14 cellular contexts compared by ENCODE assay signal in the genomic region with DNA sequence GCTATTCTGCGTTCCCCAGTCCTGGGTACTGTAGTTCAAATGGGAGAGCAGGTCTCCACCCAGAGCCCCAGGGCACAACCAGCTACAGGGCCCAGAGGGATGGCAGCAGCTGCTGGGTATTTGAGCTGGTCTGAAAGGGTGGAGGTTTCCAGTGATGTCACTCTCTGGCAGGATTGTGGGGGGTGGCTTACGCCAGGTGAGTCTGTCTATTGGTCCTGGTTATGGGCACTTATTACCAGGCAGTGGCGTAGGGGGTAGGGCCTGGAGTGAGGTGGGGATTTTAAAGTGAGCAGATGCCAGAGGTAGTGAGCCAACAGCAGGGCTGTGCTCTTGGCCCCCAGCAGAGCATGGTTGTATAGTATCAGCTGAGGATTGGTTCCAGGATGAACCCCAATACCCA. TPM values are rescaled to one million over a fixed set of nuclear protein-coding genes. Genes with fewer than 3 reads are reported as not detected.
DNase-seq lines count a peak whose midpoint lies in the region; ATAC-seq, FAIRE-seq and TF ChIP-seq lines count a peak whose summit lies in the region.
"Had no signal": no experiment of that assay in that cellular context is flagged by ENCODE, and none has a peak within 500 bp of the region (broad histone marks: within the 10 kb centered on the region; RNA-seq: fewer than 3 reads in every experiment).

No MANE protein-coding gene starts in this region.

- intact Hi-C loops in HepG2 (cut with micrococcal nuclease; ENCODE audit: unreplicated experiment): no loop called here
- intact Hi-C loops in right lobe of liver (cut with DNase I): no loop called here

- POLR2A ChIA-PET in HepG2 (lab: Yijun Ruan, JAX): interaction anchor here (1.0 kb wide), 1 partner anchor 22 kb away, joined by 4 read pairs; no protein-coding TSS in a partner anchor
- POLR2A ChIA-PET in RWPE1 (lab: Yijun Ruan, JAX; ENCODE audit: low non-redundant PET): no interaction called here

- FAIRE-seq in HepG2 (lab: Jason Lieb, UNC): no peak
- FAIRE-seq: D721Med had no signal

- peak overlapping the region in 1 of 2 donors; percentile 25 for H3K4me3 Mint-ChIP-seq in effector memory CD8-positive, alpha-beta T cell
- no peak overlapping the region for H3K4me3 Mint-ChIP-seq in type B pancreatic cell

- H3K36me3 ChIP-seq in HepG2 (replicated peaks in 1 of 2; ENCODE audit: control insufficient read depth in 1 of 2, insufficient read depth in 2 of 2, low read length in 2 of 2) (peaks cover 39 to 88% of the 10 kb centered on the region in 2 experiments), right lobe of liver (peaks cover 19 to 79% (median 41%) of the 10 kb centered on the region in 4 donors), brain microvascular endothelial cell (replicated peaks) (peaks cover 91% of the 10 kb centered on the region), gastroesophageal sphincter (peaks cover 0 to 97% of the 10 kb centered on the region in 2 donors)

- WGBS in HepG2 (ENCODE audit: low lambda C conversion rate): 94% methylated on average over 3 of the region's 3 CpGs
- WGBS in right lobe of liver (ENCODE audit: insufficient coverage, low coverage, low lambda C conversion rate, missing lambda C conversion rate): 75% methylated on average over 1 of the region's 3 CpGs
- WGBS in gastroesophageal sphincter (ENCODE audit: low coverage in 1 of 2), 2 donors: 40 to 84% methylated on average over 1 to 2 of the region's 3 CpGs

- H3K27ac Mint-ChIP-seq in effector memory CD8-positive, alpha-beta T cell: peak overlapping the region; percentile 74 to 80
- peak overlapping the region; percentile 82 for H3K27ac Mint-ChIP-seq in type B pancreatic cell

- H3K9me3 Mint-ChIP-seq in effector memory CD8-positive, alpha-beta T cell: no peaks in the 10 kb centered on the region
- H3K9me3 Mint-ChIP-seq in type B pancreatic cell: no peaks in the 10 kb centered on the region

- no peaks in the 10 kb centered on the region for H3K27me3 ChIP-seq in HepG2 (ENCODE audit: control insufficient read depth in 1 of 2, insufficient read depth in 2 of 2, low read length in 2 of 2)
- H3K27me3 ChIP-seq in right lobe of liver: no peaks in the 10 kb centered on the region
- H3K27me3 ChIP-seq in brain microvascular endothelial cell (replicated peaks): no peaks in the 10 kb centered on the region
- no peaks in the 10 kb centered on the region for H3K27me3 ChIP-seq in gastroesophageal sphincter
- H3K27me3 ChIP-seq: right atrium auricular region had no signal

- no peak for TF ChIP-seq CTCF in HepG2 (CRISPR knock-in tag; IDR thresholded peaks at IDR 0.05)
- TF ChIP-seq CTCF in right lobe of liver (IDR thresholded peaks at IDR 0.05): no peak
- no peak for TF ChIP-seq CTCF in RWPE1 (conservative IDR thresholded peaks at IDR 0.05; ENCODE audit: low read depth)
- TF ChIP-seq CTCF in type B pancreatic cell (conservative IDR thresholded peaks at IDR 0.05): no peak
- no peak for TF ChIP-seq CTCF in brain microvascular endothelial cell (IDR thresholded peaks at IDR 0.05; ENCODE audit: low read depth, low read length, missing control alignments)
- no peak for TF ChIP-seq CTCF in gastroesophageal sphincter (IDR thresholded peaks at IDR 0.05)

- H3K27ac ChIP-seq in HepG2 (ENCODE audit: extremely low read length, insufficient read depth, low read length): no peak overlapping the region
- no peak overlapping the region for H3K27ac ChIP-seq in right lobe of liver
- H3K27ac ChIP-seq in RWPE1: peak overlapping the region; percentile 64
- H3K27ac ChIP-seq in brain microvascular endothelial cell: no peak overlapping the region
- no peak overlapping the region for H3K27ac ChIP-seq in gastroesophageal sphincter
- H3K27ac ChIP-seq: right atrium auricular region had no signal

- no peak for ATAC-seq in HepG2
- ATAC-seq in right lobe of liver: no peak
- no peak for ATAC-seq in effector memory CD8-positive, alpha-beta T cell (replicated peaks)
- no peak for ATAC-seq in gastroesophageal sphincter

- no peak overlapping the region; a peak in 1 of 6 replicates for H3K4me3 ChIP-seq in HepG2 (replicated peaks in 1 of 3; ENCODE audit: insufficient read depth in 1 of 3, low read depth in 2 of 3, low read length in 3 of 3)
- no peak overlapping the region for H3K4me3 ChIP-seq in right lobe of liver
- H3K4me3 ChIP-seq in brain microvascular endothelial cell (ENCODE audit: low read depth, low read length): no peak overlapping the region
- no peak overlapping the region for H3K4me3 ChIP-seq in gastroesophageal sphincter
- H3K4me3 ChIP-seq: right atrium auricular region had no signal

- H3K27me3 Mint-ChIP-seq in effector memory CD8-positive, alpha-beta T cell: no peaks in the 10 kb centered on the region
- no peaks in the 10 kb centered on the region for H3K27me3 Mint-ChIP-seq in type B pancreatic cell

- DNase-seq in HepG2 (ENCODE audit: low spot score) (no peak), right lobe of liver (no peak), RWPE1 (ENCODE audit: low spot score) (no peak), type B pancreatic cell (ENCODE audit: extremely low spot score, unreplicated experiment) (no peak), retina (no peak), brain microvascular endothelial cell (no peak)
- DNase-seq in effector memory CD8-positive, alpha-beta T cell: no peak
- DNase-seq: aorta, NCI-H345, T-helper 9 cell had no signal

- H3K9me3 ChIP-seq in HepG2 (ENCODE audit: low read length) (no peaks in the 10 kb centered on the region), right lobe of liver (no peaks in the 10 kb centered on the region), gastroesophageal sphincter (no peaks in the 10 kb centered on the region)
- H3K9me3 ChIP-seq: right atrium auricular region had no signal

- no peak for TF ChIP-seq EP300 in HepG2 (IDR thresholded peaks at IDR 0.05; ENCODE audit: low read depth in 2 of 2, low read length in 2 of 2)
- TF ChIP-seq EP300 in HepG2 (CRISPR knock-in tag; IDR thresholded peaks at IDR 0.05; ENCODE audit: borderline replicate concordance): no peak
- TF ChIP-seq EP300 in gastroesophageal sphincter (IDR thresholded peaks at IDR 0.05): no peak

- CTCF ChIA-PET in HepG2 (lab: Yijun Ruan, JAX; ENCODE audit: low intra/inter-chr PET ratio, low total read pairs): no interaction called here
- CTCF ChIA-PET in RWPE1 (lab: Yijun Ruan, JAX): interaction anchor here (0.6 to 0.7 kb wide), 2 partner anchors 9 to 1057 kb away, joined by 4 read pairs; no protein-coding TSS in a partner anchor

- H3K9ac ChIP-seq in HepG2 (ENCODE audit: insufficient read depth, low read depth, low read length): no peak overlapping the region

- H4K20me1 ChIP-seq in HepG2 (ENCODE audit: insufficient read depth, low read length): peaks cover 92% of the 10 kb centered on the region

- peaks cover 53 to 56% of the 10 kb centered on the region in 2 donors for H3K4me1 Mint-ChIP-seq in effector memory CD8-positive, alpha-beta T cell (ENCODE audit: low read depth in 2 of 2)
- peaks cover 29% of the 10 kb centered on the region for H3K4me1 Mint-ChIP-seq in type B pancreatic cell (ENCODE audit: unreplicated experiment)

- H3K4me1 ChIP-seq in HepG2 (ENCODE audit: insufficient read depth, low read length) (peaks cover 87% of the 10 kb centered on the region), right lobe of liver (peaks cover 0 to 5% (median 2%) of the 10 kb centered on the region in 4 donors), gastroesophageal sphincter (peaks cover 1 to 74% (median 13%) of the 10 kb centered on the region in 3 donors)

- peaks cover 57% of the 10 kb centered on the region for H3K79me2 ChIP-seq in HepG2 (ENCODE audit: insufficient read depth, low read length)

- no TSS peak for BruUV-seq in HepG2 (replicated peaks; lab: Mats Ljungman, UMichigan)

- TF ChIP-seq RAD21 in HepG2 (CRISPR knock-in tag; IDR thresholded peaks at IDR 0.05): no peak

- in situ Hi-C loops in HepG2 (cut with HindIII; ENCODE audit: extremely low pct_ligation_motif_present, low pct_unique_long_range_greater_than_20kb): no loop called here
- in situ Hi-C loops in brain microvascular endothelial cell (cut with HindIII; ENCODE audit: low pct_ligation_motif_present, low sequenced_read_pairs): no loop called here

- peak in 1 of 2 experiments; percentile 33; a peak in 1 of 4 replicates for TF ChIP-seq POLR2A in HepG2 (IDR thresholded peaks at IDR 0.05; ENCODE audit: insufficient read depth in 1 of 2, low read depth in 2 of 2, low read length in 2 of 2)
- TF ChIP-seq POLR2A in right lobe of liver (IDR thresholded peaks at IDR 0.05): no peak
- TF ChIP-seq POLR2A in gastroesophageal sphincter (IDR thresholded peaks at IDR 0.05): no peak

- H2AFZ ChIP-seq in HepG2 (ENCODE audit: low read length): no peak overlapping the region

- peaks cover 85% of the 10 kb centered on the region for H3K36me3 Mint-ChIP-seq in effector memory CD8-positive, alpha-beta T cell (ENCODE audit: insufficient read depth)
- H3K36me3 Mint-ChIP-seq in type B pancreatic cell: peaks cover 42% of the 10 kb centered on the region

- H3K4me2 ChIP-seq in HepG2 (ENCODE audit: low read depth, low read length): no peak overlapping the region

RNA-seq across cellular contexts. Expression of a gene that starts 6.2 kb away (rescaled TPM):
- total RNA-seq in HepG2 (2016; rRNA removed; fragmentation: Illumina TruSeq; extraction: Trizol) (4,758 and 5,028 TPM in 2 replicates), right lobe of liver (100 to 1,000 TPM; 347 to 556 (median 499) TPM), type B pancreatic cell (ENCODE audit: low replicate concordance) (3,159 and 4,081 TPM in 2 replicates), gastroesophageal sphincter (1,000 to 10,000 TPM in 2 of 4 donors, 100 to 1,000 TPM in 2; 673 to 1,241 (median 970) TPM)
- 8,990 and 9,707 TPM in 2 replicates for total RNA-seq in HepG2 (2016; cell fraction: cytosol; rRNA removed; fragmentation: Illumina TruSeq; extraction: Trizol; ENCODE audit: low read depth)
- 4,892 and 5,330 TPM in 2 replicates for total RNA-seq in HepG2 (2016; cell fraction: insoluble cytoplasmic fraction; rRNA removed; fragmentation: Illumina TruSeq; extraction: Trizol)
- total RNA-seq in HepG2 (2016; cell fraction: membrane; rRNA removed; fragmentation: Illumina TruSeq; extraction: Trizol): 12,897 and 13,497 TPM in 2 replicates
- total RNA-seq in HepG2 (2016; cell fraction: nucleus; rRNA removed; fragmentation: Illumina TruSeq; extraction: Trizol): 1,659 and 1,838 TPM in 2 replicates
- 1,633 and 1,983 TPM in 2 replicates for polyA plus RNA-seq in HepG2 (2011; rRNA removed)
- polyA plus RNA-seq in HepG2 (2011; cell fraction: cytosol; rRNA removed): 4,354 and 8,495 TPM in 2 replicates
- polyA plus RNA-seq in HepG2 (2011; cell fraction: nucleus; rRNA removed): 1,845 and 2,001 TPM in 2 replicates
- 3,093 and 4,312 TPM in 2 replicates for polyA plus RNA-seq in HepG2 (2012)
- 10,211 and 10,944 TPM in 2 replicates for polyA plus RNA-seq in HepG2 (2016; cell fraction: cytosol; fragmentation: Illumina TruSeq; extraction: Trizol; ENCODE audit: low read depth)
- 4,747 and 4,833 TPM in 2 replicates for polyA plus RNA-seq in HepG2 (2016; cell fraction: insoluble cytoplasmic fraction; fragmentation: Illumina TruSeq; extraction: Trizol; ENCODE audit: low read depth)
- polyA plus RNA-seq in HepG2 (2016; cell fraction: membrane; fragmentation: Illumina TruSeq; extraction: Trizol; ENCODE audit: low read depth): 11,477 and 11,931 TPM in 2 replicates
- polyA plus RNA-seq in HepG2 (2016; cell fraction: nucleus; fragmentation: Illumina TruSeq; extraction: Trizol; ENCODE audit: insufficient read depth, low read depth): 2,975 and 3,175 TPM in 2 replicates
- polyA minus RNA-seq in HepG2 (2011; rRNA and poly(A)+ RNA removed; ENCODE audit: low replicate concordance): 958 and 1,242 TPM in 2 replicates
- polyA minus RNA-seq in HepG2 (2011; cell fraction: cytosol; rRNA and poly(A)+ RNA removed): 1,380 TPM in 2 replicates
- polyA minus RNA-seq in HepG2 (2011; cell fraction: nucleus; rRNA and poly(A)+ RNA removed): 385 and 466 TPM in 2 replicates

RNA-seq across cellular contexts. Expression of a gene that starts 10.8 kb away (rescaled TPM):
- 0.27 and 0.33 TPM in 2 replicates for total RNA-seq in HepG2 (2016; rRNA removed; fragmentation: Illumina TruSeq; extraction: Trizol)
- 0.26 and 0.51 TPM in 2 replicates for total RNA-seq in HepG2 (2016; cell fraction: cytosol; rRNA removed; fragmentation: Illumina TruSeq; extraction: Trizol; ENCODE audit: low read depth)
- total RNA-seq in HepG2 (2016; cell fraction: insoluble cytoplasmic fraction; rRNA removed; fragmentation: Illumina TruSeq; extraction: Trizol): 0.24 and 0.37 TPM in 2 replicates
- total RNA-seq in HepG2 (2016; cell fraction: membrane; rRNA removed; fragmentation: Illumina TruSeq; extraction: Trizol): 0.62 TPM in 1 of 2 replicates, not detected in the other
- total RNA-seq in HepG2 (2016; cell fraction: nucleus; rRNA removed; fragmentation: Illumina TruSeq; extraction: Trizol): 0.40 TPM in 1 of 2 replicates, not detected in the other
- polyA plus RNA-seq in HepG2 (2011; rRNA removed): 0.24 and 0.30 TPM in 2 replicates
- polyA plus RNA-seq in HepG2 (2011; cell fraction: cytosol; rRNA removed): 0.44 and 0.52 TPM in 2 replicates
- polyA plus RNA-seq in HepG2 (2011; cell fraction: nucleus; rRNA removed): 0.31 and 0.51 TPM in 2 replicates
- 0.25 TPM in 1 of 2 replicates, not detected in the other for polyA plus RNA-seq in HepG2 (2012)
- polyA plus RNA-seq in HepG2 (2016; cell fraction: cytosol; fragmentation: Illumina TruSeq; extraction: Trizol; ENCODE audit: low read depth): 0.21 and 0.44 TPM in 2 replicates
- 0.49 and 0.52 TPM in 2 replicates for polyA plus RNA-seq in HepG2 (2016; cell fraction: insoluble cytoplasmic fraction; fragmentation: Illumina TruSeq; extraction: Trizol; ENCODE audit: low read depth)
- 0.69 and 1.1 TPM in 2 replicates for polyA plus RNA-seq in HepG2 (2016; cell fraction: membrane; fragmentation: Illumina TruSeq; extraction: Trizol; ENCODE audit: low read depth)
- 0.78 and 0.95 TPM in 2 replicates for polyA plus RNA-seq in HepG2 (2016; cell fraction: nucleus; fragmentation: Illumina TruSeq; extraction: Trizol; ENCODE audit: insufficient read depth, low read depth)
- 0.26 and 0.84 TPM in 2 replicates for polyA minus RNA-seq in HepG2 (2011; rRNA and poly(A)+ RNA removed; ENCODE audit: low replicate concordance)
- 0.49 TPM in 1 of 2 replicates, not detected in the other for polyA minus RNA-seq in HepG2 (2011; cell fraction: cytosol; rRNA and poly(A)+ RNA removed)
- polyA minus RNA-seq in HepG2 (2011; cell fraction: nucleus; rRNA and poly(A)+ RNA removed): not detected in 2 replicates
- total RNA-seq in right lobe of liver: under 1 TPM in 4 of 6 experiments, not detected in 2; 0.18 to 0.71 (median 0.39) TPM
- 0.48 and 0.52 TPM in 2 replicates for total RNA-seq in type B pancreatic cell (ENCODE audit: low replicate concordance)
- under 1 TPM in 2 of 4 donors, not detected in 2; 0.40 to 0.99 TPM for total RNA-seq in gastroesophageal sphincter

RNA-seq across cellular contexts. Expression of a gene that starts 16.7 kb away (rescaled TPM):
- total RNA-seq in HepG2 (2016; rRNA removed; fragmentation: Illumina TruSeq; extraction: Trizol): 26.2 and 34.7 TPM in 2 replicates
- total RNA-seq in HepG2 (2016; cell fraction: cytosol; rRNA removed; fragmentation: Illumina TruSeq; extraction: Trizol; ENCODE audit: low read depth): 6.5 and 9.6 TPM in 2 replicates
- 16.1 and 36.8 TPM in 2 replicates for total RNA-seq in HepG2 (2016; cell fraction: insoluble cytoplasmic fraction; rRNA removed; fragmentation: Illumina TruSeq; extraction: Trizol)
- 10.4 and 11.0 TPM in 2 replicates for total RNA-seq in HepG2 (2016; cell fraction: membrane; rRNA removed; fragmentation: Illumina TruSeq; extraction: Trizol)
- total RNA-seq in HepG2 (2016; cell fraction: nucleus; rRNA removed; fragmentation: Illumina TruSeq; extraction: Trizol): 28.3 and 29.2 TPM in 2 replicates
- 33.1 and 33.7 TPM in 2 replicates for polyA plus RNA-seq in HepG2 (2011; rRNA removed)
- 20.2 and 33.5 TPM in 2 replicates for polyA plus RNA-seq in HepG2 (2011; cell fraction: cytosol; rRNA removed)
- 215 and 292 TPM in 2 replicates for polyA plus RNA-seq in HepG2 (2011; cell fraction: nucleus; rRNA removed)
- polyA plus RNA-seq in HepG2 (2012): 33.2 and 34.0 TPM in 2 replicates
- polyA plus RNA-seq in HepG2 (2016; cell fraction: cytosol; fragmentation: Illumina TruSeq; extraction: Trizol; ENCODE audit: low read depth): 3.8 and 4.4 TPM in 2 replicates
- polyA plus RNA-seq in HepG2 (2016; cell fraction: insoluble cytoplasmic fraction; fragmentation: Illumina TruSeq; extraction: Trizol; ENCODE audit: low read depth): 20.7 and 29.5 TPM in 2 replicates
- 7.4 and 8.4 TPM in 2 replicates for polyA plus RNA-seq in HepG2 (2016; cell fraction: membrane; fragmentation: Illumina TruSeq; extraction: Trizol; ENCODE audit: low read depth)
- 90.2 and 102 TPM in 2 replicates for polyA plus RNA-seq in HepG2 (2016; cell fraction: nucleus; fragmentation: Illumina TruSeq; extraction: Trizol; ENCODE audit: insufficient read depth, low read depth)
- polyA minus RNA-seq in HepG2 (2011; rRNA and poly(A)+ RNA removed; ENCODE audit: low replicate concordance): 15.9 and 39.4 TPM in 2 replicates
- 16.3 and 26.4 TPM in 2 replicates for polyA minus RNA-seq in HepG2 (2011; cell fraction: cytosol; rRNA and poly(A)+ RNA removed)
- polyA minus RNA-seq in HepG2 (2011; cell fraction: nucleus; rRNA and poly(A)+ RNA removed): 29.6 and 31.9 TPM in 2 replicates
- 10 to 100 TPM; 25.3 to 39.7 (median 30.2) TPM for total RNA-seq in right lobe of liver
- total RNA-seq in type B pancreatic cell (ENCODE audit: low replicate concordance): 51.7 and 58.9 TPM in 2 replicates
- 10 to 100 TPM; 40.4 to 58.3 (median 51.4) TPM for total RNA-seq in gastroesophageal sphincter

RNA-seq across cellular contexts. Expression of a gene that starts 21.4 kb away (rescaled TPM):
- total RNA-seq in HepG2 (2016; rRNA removed; fragmentation: Illumina TruSeq; extraction: Trizol): not detected in 2 replicates
- total RNA-seq in HepG2 (2016; cell fraction: cytosol; rRNA removed; fragmentation: Illumina TruSeq; extraction: Trizol; ENCODE audit: low read depth): not detected in 2 replicates
- total RNA-seq in HepG2 (2016; cell fraction: insoluble cytoplasmic fraction; rRNA removed; fragmentation: Illumina TruSeq; extraction: Trizol): not detected in 2 replicates
- total RNA-seq in HepG2 (2016; cell fraction: membrane; rRNA removed; fragmentation: Illumina TruSeq; extraction: Trizol): not detected in 2 replicates
- total RNA-seq in HepG2 (2016; cell fraction: nucleus; rRNA removed; fragmentation: Illumina TruSeq; extraction: Trizol): not detected in 2 replicates
- polyA plus RNA-seq in HepG2 (2011; rRNA removed): not detected in 2 replicates
- polyA plus RNA-seq in HepG2 (2011; cell fraction: cytosol; rRNA removed): not detected in 2 replicates
- polyA plus RNA-seq in HepG2 (2011; cell fraction: nucleus; rRNA removed): not detected in 2 replicates
- not detected in 2 replicates for polyA plus RNA-seq in HepG2 (2012)
- not detected in 2 replicates for polyA plus RNA-seq in HepG2 (2016; cell fraction: cytosol; fragmentation: Illumina TruSeq; extraction: Trizol; ENCODE audit: low read depth)
- not detected in 2 replicates for polyA plus RNA-seq in HepG2 (2016; cell fraction: insoluble cytoplasmic fraction; fragmentation: Illumina TruSeq; extraction: Trizol; ENCODE audit: low read depth)
- not detected in 2 replicates for polyA plus RNA-seq in HepG2 (2016; cell fraction: membrane; fragmentation: Illumina TruSeq; extraction: Trizol; ENCODE audit: low read depth)
- polyA plus RNA-seq in HepG2 (2016; cell fraction: nucleus; fragmentation: Illumina TruSeq; extraction: Trizol; ENCODE audit: insufficient read depth, low read depth): not detected in 2 replicates
- polyA minus RNA-seq in HepG2 (2011; rRNA and poly(A)+ RNA removed; ENCODE audit: low replicate concordance): not detected in 2 replicates
- not detected in 2 replicates for polyA minus RNA-seq in HepG2 (2011; cell fraction: cytosol; rRNA and poly(A)+ RNA removed)
- polyA minus RNA-seq in HepG2 (2011; cell fraction: nucleus; rRNA and poly(A)+ RNA removed): not detected in 2 replicates
- not detected for total RNA-seq in right lobe of liver
- not detected in 2 replicates for total RNA-seq in type B pancreatic cell (ENCODE audit: low replicate concordance)
- not detected for total RNA-seq in gastroesophageal sphincter
- total RNA-seq: aorta, liver, right atrium auricular region had no signal
- polyA plus RNA-seq: aorta, liver had no signal

RNA-seq across cellular contexts. Expression of a gene that starts 21.8 kb away (rescaled TPM):
- not detected in 2 replicates for total RNA-seq in HepG2 (2016; rRNA removed; fragmentation: Illumina TruSeq; extraction: Trizol)
- not detected in 2 replicates for total RNA-seq in HepG2 (2016; cell fraction: cytosol; rRNA removed; fragmentation: Illumina TruSeq; extraction: Trizol; ENCODE audit: low read depth)
- not detected in 2 replicates for total RNA-seq in HepG2 (2016; cell fraction: insoluble cytoplasmic fraction; rRNA removed; fragmentation: Illumina TruSeq; extraction: Trizol)
- total RNA-seq in HepG2 (2016; cell fraction: membrane; rRNA removed; fragmentation: Illumina TruSeq; extraction: Trizol): not detected in 2 replicates
- not detected in 2 replicates for total RNA-seq in HepG2 (2016; cell fraction: nucleus; rRNA removed; fragmentation: Illumina TruSeq; extraction: Trizol)
- not detected in 2 replicates for polyA plus RNA-seq in HepG2 (2011; rRNA removed)
- not detected in 2 replicates for polyA plus RNA-seq in HepG2 (2011; cell fraction: cytosol; rRNA removed)
- not detected in 2 replicates for polyA plus RNA-seq in HepG2 (2011; cell fraction: nucleus; rRNA removed)
- not detected in 2 replicates for polyA plus RNA-seq in HepG2 (2012)
- polyA plus RNA-seq in HepG2 (2016; cell fraction: cytosol; fragmentation: Illumina TruSeq; extraction: Trizol; ENCODE audit: low read depth): not detected in 2 replicates
- polyA plus RNA-seq in HepG2 (2016; cell fraction: insoluble cytoplasmic fraction; fragmentation: Illumina TruSeq; extraction: Trizol; ENCODE audit: low read depth): not detected in 2 replicates
- polyA plus RNA-seq in HepG2 (2016; cell fraction: membrane; fragmentation: Illumina TruSeq; extraction: Trizol; ENCODE audit: low read depth): not detected in 2 replicates
- polyA plus RNA-seq in HepG2 (2016; cell fraction: nucleus; fragmentation: Illumina TruSeq; extraction: Trizol; ENCODE audit: insufficient read depth, low read depth): not detected in 2 replicates
- polyA minus RNA-seq in HepG2 (2011; rRNA and poly(A)+ RNA removed; ENCODE audit: low replicate concordance): not detected in 2 replicates
- polyA minus RNA-seq in HepG2 (2011; cell fraction: cytosol; rRNA and poly(A)+ RNA removed): not detected in 2 replicates
- polyA minus RNA-seq in HepG2 (2011; cell fraction: nucleus; rRNA and poly(A)+ RNA removed): not detected in 2 replicates
- total RNA-seq in right lobe of liver: not detected
- total RNA-seq in type B pancreatic cell (ENCODE audit: low replicate concordance): not detected in 2 replicates
- total RNA-seq in gastroesophageal sphincter: not detected
- total RNA-seq: aorta, liver, right atrium auricular region had no signal
- polyA plus RNA-seq: aorta, liver had no signal
